ENCODE assay signal across 1 cellular context in the genomic region with DNA sequence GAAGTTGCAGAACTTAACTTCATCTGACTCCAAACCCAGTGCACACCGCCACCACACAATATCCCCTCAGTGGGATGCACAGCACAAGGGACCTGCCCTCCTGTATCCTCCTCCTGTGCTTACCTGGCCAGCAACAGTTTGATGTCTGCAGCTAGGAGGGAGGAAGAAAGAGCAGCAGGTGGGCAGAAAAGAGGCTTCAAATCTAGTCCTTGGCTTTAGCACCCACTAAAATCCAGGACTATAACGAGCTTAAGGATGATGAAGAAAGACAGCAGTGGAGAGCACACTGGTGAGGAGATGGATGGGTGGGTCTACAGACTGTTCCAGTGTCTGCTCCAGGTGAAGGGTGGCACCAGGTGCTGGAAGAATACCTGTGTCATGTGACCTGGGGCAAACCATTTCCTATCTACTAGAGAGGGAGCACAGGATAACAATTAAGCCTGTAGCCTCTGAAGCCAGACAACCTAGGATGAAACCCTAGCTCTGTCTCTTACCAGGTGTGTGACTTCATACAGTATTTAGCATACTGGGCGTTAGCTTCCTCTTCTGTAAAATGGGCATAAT.
TF ChIP-seq lines count a peak whose summit lies in the region.

No MANE protein-coding gene starts in this region.

TF ChIP-seq in H1, 55 proteins besides CTCF, POLR2A, EP300 and RAD21 (continued from another document):
- TF ChIP-seq SIN3A (conservative IDR thresholded peaks at IDR 0.05 in 1 of 2, IDR thresholded peaks at IDR 0.05 in 1 of 2; ENCODE audit: low read depth in 1 of 2, low read length in 2 of 2) (no peak), SIRT6 (IDR thresholded peaks at IDR 0.05; ENCODE audit: low read length) (no peak), POLR2AphosphoS5 (IDR thresholded peaks at IDR 0.05; ENCODE audit: low read depth, low read length) (no peak), RFX5 (IDR thresholded peaks at IDR 0.05; ENCODE audit: borderline replicate concordance, low read depth, low read length) (no peak), SRF (IDR thresholded peaks at IDR 0.05; ENCODE audit: low read depth, low read length) (no peak), CBX8 (IDR thresholded peaks at IDR 0.05; ENCODE audit: borderline replicate concordance, low read depth, low read length) (no peak), TAF7 (optimal IDR thresholded peaks at IDR 0.05; ENCODE audit: borderline replicate concordance, low read depth, low read length) (no peak), FOSL1 (IDR thresholded peaks at IDR 0.05; ENCODE audit: insufficient read depth, low read depth, low read length) (no peak)
- TF ChIP-seq, protein P1, sequence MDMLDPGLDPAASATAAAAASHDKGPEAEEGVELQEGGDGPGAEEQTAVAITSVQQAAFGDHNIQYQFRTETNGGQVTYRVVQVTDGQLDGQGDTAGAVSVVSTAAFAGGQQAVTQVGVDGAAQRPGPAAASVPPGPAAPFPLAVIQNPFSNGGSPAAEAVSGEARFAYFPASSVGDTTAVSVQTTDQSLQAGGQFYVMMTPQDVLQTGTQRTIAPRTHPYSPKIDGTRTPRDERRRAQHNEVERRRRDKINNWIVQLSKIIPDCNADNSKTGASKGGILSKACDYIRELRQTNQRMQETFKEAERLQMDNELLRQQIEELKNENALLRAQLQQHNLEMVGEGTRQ (IDR thresholded peaks at IDR 0.05; ENCODE audit: low read length) = no peak
